ENCODE assay signal across 9 cellular contexts in genomic region chr18:79404567-79404910, GRCh38. TPM values are rescaled to one million over a fixed set of nuclear protein-coding genes. Genes with fewer than 3 reads are reported as not detected.
DNase-seq lines count a peak whose midpoint lies in the region; ATAC-seq and TF ChIP-seq lines count a peak whose summit lies in the region.
"Had no signal": no experiment of that assay in that cellular context is flagged by ENCODE, and none has a peak within 500 bp of the region (broad histone marks: within the 10 kb centered on the region; RNA-seq: fewer than 3 reads in every experiment).

No MANE protein-coding gene starts in this region.

- H3K4me3 ChIP-seq in osteoblast (ENCODE audit: insufficient read depth, low read length), result no peak overlapping the region
- H3K4me3 ChIP-seq: MG63 had no signal

- CTCF ChIA-PET in HEK293T (lab: Yijun Ruan, JAX), result no interaction called here

- intact Hi-C loops in CD14-positive monocyte (cut with micrococcal nuclease), result loop anchor here in 1 of 2 donors (10.0 kb wide), 1 partner anchor 630 kb away; the partner anchor contains the start of gene RBFA

- no peak for ATAC-seq in activated naive CD8-positive, alpha-beta T cell treated with anti-CD3 and anti-CD28 coated beads, Interleukin-2, amount 10 ng/mL, durations not matched to agents 7 days and 5 days (ENCODE audit: low read depth)
- no peak for ATAC-seq in GM19351 (IDR thresholded peaks at IDR 0.05; ENCODE audit: unreplicated experiment)

- peaks cover 54% of the 10 kb centered on the region for H3K4me1 Mint-ChIP-seq in CD14-positive monocyte
- peaks cover 35% of the 10 kb centered on the region for H3K4me1 Mint-ChIP-seq in activated naive CD8-positive, alpha-beta T cell treated with anti-CD3 and anti-CD28 coated beads, Interleukin-2, amount 10 ng/mL, durations not matched to agents 7 days and 5 days

- H3K9me3 Mint-ChIP-seq in CD14-positive monocyte, result peaks cover 0 to 5% (median 2%) of the 10 kb centered on the region in 7 donors
- no peaks in the 10 kb centered on the region for H3K9me3 Mint-ChIP-seq in activated naive CD8-positive, alpha-beta T cell treated with anti-CD3 and anti-CD28 coated beads, Interleukin-2, amount 10 ng/mL, durations not matched to agents 7 days and 5 days

- H4K20me1 ChIP-seq in osteoblast (ENCODE audit: insufficient read depth, low read length), result peaks cover 7% of the 10 kb centered on the region

- H3K36me3 ChIP-seq in osteoblast (ENCODE audit: insufficient read depth, low read length), result no peaks in the 10 kb centered on the region
- H3K36me3 ChIP-seq: MG63 had no signal

- H3K9me3 ChIP-seq in osteoblast (ENCODE audit: low read depth, low read length), result no peaks in the 10 kb centered on the region
- H3K9me3 ChIP-seq: MG63 had no signal

- H3K27me3 Mint-ChIP-seq in CD14-positive monocyte (ENCODE audit: low read depth in 3 of 3), result peaks cover 0 to 3% (median 2%) of the 10 kb centered on the region in 3 donors
- no peaks in the 10 kb centered on the region for H3K27me3 Mint-ChIP-seq in activated naive CD8-positive, alpha-beta T cell treated with anti-CD3 and anti-CD28 coated beads, Interleukin-2, amount 10 ng/mL, durations not matched to agents 7 days and 5 days

- no peaks in the 10 kb centered on the region for H3K79me2 ChIP-seq in osteoblast (ENCODE audit: insufficient read depth, low read length)

- DNase-seq in CD14-positive monocyte (ENCODE audit: low spot score), result no peak
- peak; percentile 62 for DNase-seq in NCI-H69 (lab: John Stamatoyannopoulos, UW)
- no peak for DNase-seq in activated naive CD8-positive, alpha-beta T cell treated with anti-CD3 and anti-CD28 coated beads, Interleukin-2, amount 10 ng/mL, durations not matched to agents 7 days and 5 days
- peak; percentile 83 for DNase-seq in osteoblast (ENCODE audit: insufficient read length, low spot score, missing footprints)
- DNase-seq in DMS114 treated with DMSO at 0.1 percent for 48 hours (lab: John Stamatoyannopoulos, UW; ENCODE audit: unreplicated experiment), result no peak
- DNase-seq in HEK293T (ENCODE audit: extremely low spot score), result no peak
- no peak for DNase-seq in pons (ENCODE audit: low spot score)
- DNase-seq: MG63 had no signal

- TF ChIP-seq CTCF in CD14-positive monocyte (IDR thresholded peaks at IDR 0.05) (no peak), osteoblast (IDR thresholded peaks at IDR 0.05; ENCODE audit: extremely low read depth, low read depth, low read length) (no peak)

- H3K27ac ChIP-seq in osteoblast (ENCODE audit: low read depth, low read length), result no peak overlapping the region

- peak overlapping the region in 1 of 2 donors; percentile 42 for H3K4me3 Mint-ChIP-seq in CD14-positive monocyte
- peak overlapping the region; percentile 80 for H3K4me3 Mint-ChIP-seq in activated naive CD8-positive, alpha-beta T cell treated with anti-CD3 and anti-CD28 coated beads, Interleukin-2, amount 10 ng/mL, durations not matched to agents 7 days and 5 days

- peaks cover 28 to 31% of the 10 kb centered on the region in 2 donors for H3K36me3 Mint-ChIP-seq in CD14-positive monocyte
- peaks cover 16% of the 10 kb centered on the region for H3K36me3 Mint-ChIP-seq in activated naive CD8-positive, alpha-beta T cell treated with anti-CD3 and anti-CD28 coated beads, Interleukin-2, amount 10 ng/mL, durations not matched to agents 7 days and 5 days

- no peaks in the 10 kb centered on the region for H3K27me3 ChIP-seq in osteoblast (ENCODE audit: insufficient read depth, low read length)
- H3K27me3 ChIP-seq: MG63 had no signal

- POLR2A ChIA-PET in activated naive CD8-positive, alpha-beta T cell treated with anti-CD3 and anti-CD28 coated beads, Interleukin-2, amount 10 ng/mL, durations not matched to agents 7 days and 5 days (lab: Charles Lee), result interaction anchor here (1.3 kb wide), 1 partner anchor 119 kb away, joined by 10 read pairs; no protein-coding TSS in a partner anchor
- POLR2A ChIA-PET in HEK293T (lab: Yijun Ruan, JAX), result no interaction called here

- H3K27ac Mint-ChIP-seq in CD14-positive monocyte, result peak overlapping the region; percentile 58 to 99 (median 97)
- peak overlapping the region; percentile 96 for H3K27ac Mint-ChIP-seq in activated naive CD8-positive, alpha-beta T cell treated with anti-CD3 and anti-CD28 coated beads, Interleukin-2, amount 10 ng/mL, durations not matched to agents 7 days and 5 days

- no peak overlapping the region for H3K4me2 ChIP-seq in osteoblast (ENCODE audit: insufficient read depth, low read length)

- H2AFZ ChIP-seq in osteoblast (ENCODE audit: low read length), result no peak overlapping the region

- no peaks in the 10 kb centered on the region for H3K4me1 ChIP-seq in osteoblast (ENCODE audit: insufficient read depth, low read length)

TF ChIP-seq in HEK293T, 16 proteins besides CTCF, POLR2A, EP300 and RAD21:
- TF ChIP-seq HDGF (IDR thresholded peaks at IDR 0.05; ENCODE audit: borderline replicate concordance) (no peak), PKNOX1 (IDR thresholded peaks at IDR 0.05) (no peak), ARNT (IDR thresholded peaks at IDR 0.05) (no peak), NFRKB (IDR thresholded peaks at IDR 0.05) (no peak), FOXM1 (IDR thresholded peaks at IDR 0.05; ENCODE audit: borderline replicate concordance) (no peak), SUZ12 (IDR thresholded peaks at IDR 0.05) (no peak), CTBP1 (IDR thresholded peaks at IDR 0.05; ENCODE audit: borderline replicate concordance) (no peak), FOXK2 (IDR thresholded peaks at IDR 0.05) (no peak), BHLHE40 (IDR thresholded peaks at IDR 0.05; ENCODE audit: borderline replicate concordance) (no peak), LEF1 (IDR thresholded peaks at IDR 0.05; ENCODE audit: borderline replicate concordance) (no peak), FOXA1 (IDR thresholded peaks at IDR 0.05) (no peak), L3MBTL2 (conservative IDR thresholded peaks at IDR 0.05) (no peak), SP1 (IDR thresholded peaks at IDR 0.05) (no peak), TARDBP (IDR thresholded peaks at IDR 0.05) (no peak)

RNA-seq across cellular contexts. Expression of gene NFATC1, which starts 8.8 kb away (rescaled TPM):
- 1 to 10 TPM; 7.8 to 8.3 TPM for polyA plus RNA-seq in CD14-positive monocyte
- total RNA-seq in activated naive CD8-positive, alpha-beta T cell treated with anti-CD3 and anti-CD28 coated beads, Interleukin-2, amount 10 ng/mL, durations not matched to agents 7 days and 5 days, result 10 to 100 TPM; 46.9 to 50.8 TPM
- total RNA-seq in osteoblast, result 5.3 and 6.2 TPM in 2 replicates

Comparison
In these comparisons a context has a peak if more than half of its experiments do, and no peak if none do; other contexts are left out.
1. DNase-seq: peak in NCI-H69 (single experiment) and osteoblast (single experiment); none in CD14-positive monocyte (single experiment), activated naive CD8-positive, alpha-beta T cell treated with anti-CD3 and anti-CD28 coated beads, Interleukin-2, amount 10 ng/mL, durations not matched to agents 7 days and 5 days (single experiment), DMS114 treated with DMSO at 0.1 percent for 48 hours (single experiment), HEK293T (single experiment) and pons (single experiment).